15 cellular contexts compared by ENCODE assay signal in the genomic region with DNA sequence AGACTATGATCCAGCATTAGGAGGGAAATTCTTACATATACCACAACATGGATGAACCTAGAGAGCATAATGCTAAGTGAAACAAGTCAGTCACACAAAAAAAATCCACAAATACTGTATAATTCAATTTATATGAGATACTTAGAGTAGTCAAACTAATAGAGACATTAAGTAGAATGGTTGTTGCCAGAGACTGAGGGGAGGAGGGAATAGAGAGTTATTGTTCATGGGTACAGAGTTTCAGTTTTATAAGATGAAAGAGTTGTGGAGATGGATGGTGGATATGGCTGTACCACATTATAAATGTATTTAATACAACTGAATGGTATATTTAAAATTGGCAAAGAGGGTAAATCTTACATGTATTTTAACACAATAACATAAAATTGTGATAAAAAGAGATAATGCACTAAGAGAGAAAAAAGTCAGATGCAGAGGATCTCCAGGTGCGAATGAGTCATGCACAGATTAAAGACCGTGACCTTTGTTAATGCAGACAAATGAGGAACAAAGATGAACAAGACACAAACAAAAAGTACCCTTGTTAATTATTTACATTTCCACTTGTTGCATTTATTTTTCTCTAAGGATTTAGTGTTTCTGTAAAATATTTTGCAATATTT.
DNase-seq lines count a peak whose midpoint lies in the region; ATAC-seq and TF ChIP-seq lines count a peak whose summit lies in the region.
"Had no signal": no experiment of that assay in that cellular context is flagged by ENCODE, and none has a peak within 500 bp of the region (broad histone marks: within the 10 kb centered on the region; RNA-seq: fewer than 3 reads in every experiment).

No MANE protein-coding gene starts in this region.

- no peak overlapping the region for H3K4me3 ChIP-seq in DOHH2 (ENCODE audit: low read length)
- no peak overlapping the region for H3K4me3 ChIP-seq in lower lobe of right lung
- H3K4me3 ChIP-seq: A549, adrenal gland, thyroid gland had no signal

- peak; percentile 81 for ATAC-seq in GM19328 (IDR thresholded peaks at IDR 0.05; ENCODE audit: unreplicated experiment)
- peak; percentile 80 for ATAC-seq in HG02588 (IDR thresholded peaks at IDR 0.05; ENCODE audit: unreplicated experiment)
- ATAC-seq in HG03175 (IDR thresholded peaks at IDR 0.05; ENCODE audit: unreplicated experiment) = peak; percentile 95
- no peak for ATAC-seq in lower lobe of right lung
- ATAC-seq: A549; natural killer cell treated with Interleukin-12 subunit alpha and Interleukin-12 subunit beta and Interleukin-15 and Interleukin-18, amount 100 ng/mL, for 72 hours had no signal

- H3K79me2 ChIP-seq in DOHH2 (ENCODE audit: control insufficient read depth, low read length) = no peaks in the 10 kb centered on the region

- no peak for DNase-seq in medulla oblongata (ENCODE audit: extremely low spot score)
- no peak for DNase-seq in lower lobe of right lung
- DNase-seq in erythroblast (lab: John Stamatoyannopoulos, UW) = no peak
- DNase-seq in activated CD4-positive, alpha-beta T cell treated with anti-CD3 and anti-CD28 coated beads, Interleukin-2, amount 50 U/mL, for 1 hour = no peak
- DNase-seq: activated CD8-positive, alpha-beta memory T cell treated with anti-CD3 and anti-CD28 coated beads, Interleukin-2, amount 50 U/mL, for 4 hours; adrenal gland; Calu3; MM.1S; thyroid gland had no signal

- H3F3A ChIP-seq in DOHH2 (ENCODE audit: control insufficient read depth, insufficient read depth) = no peaks in the 10 kb centered on the region

- 0 out of 2 replicates have a peak overlapping the region, but pooled peaks have one; percentile 5 for H3K27ac ChIP-seq in DOHH2 (ENCODE audit: low read depth, low read length)
- no peak overlapping the region for H3K27ac ChIP-seq in lower lobe of right lung
- H3K27ac ChIP-seq: A549, adrenal gland, thyroid gland had no signal

- intact Hi-C loops in lower lobe of right lung (cut with DNase I) = no loop called here

- TF ChIP-seq CTCF in DOHH2 (IDR thresholded peaks at IDR 0.05; ENCODE audit: low read depth, low read length, poor library complexity, severe bottlenecking) (no peak), lower lobe of right lung (IDR thresholded peaks at IDR 0.05) (no peak)

- no peaks in the 10 kb centered on the region for H3K36me3 ChIP-seq in DOHH2 (ENCODE audit: control insufficient read depth, low read length)
- H3K36me3 ChIP-seq in lower lobe of right lung = no peaks in the 10 kb centered on the region
- H3K36me3 ChIP-seq: adrenal gland, thyroid gland had no signal

- no peaks in the 10 kb centered on the region; the same call in 1 of the 2 replicates for H3K9me3 ChIP-seq in DOHH2 (ENCODE audit: control insufficient read depth, insufficient read depth, low read length)
- no peaks in the 10 kb centered on the region for H3K9me3 ChIP-seq in lower lobe of right lung
- H3K9me3 ChIP-seq: A549, adrenal gland, thyroid gland had no signal

- TF ChIP-seq POLR2A in erythroblast (IDR thresholded peaks at IDR 0.05; ENCODE audit: low read length) = no peak

- no peaks in the 10 kb centered on the region for H3K9me2 ChIP-seq in DOHH2 (replicated peaks; ENCODE audit: control insufficient read depth, low read length)

- H3K27me3 ChIP-seq in DOHH2 (ENCODE audit: control insufficient read depth, low read length) = no peaks in the 10 kb centered on the region
- H3K27me3 ChIP-seq in lower lobe of right lung (ENCODE audit: low read depth) = no peaks in the 10 kb centered on the region
- H3K27me3 ChIP-seq: adrenal gland, thyroid gland had no signal

- H3K4me1 ChIP-seq in DOHH2 (ENCODE audit: control insufficient read depth, low read length) (no peaks in the 10 kb centered on the region), lower lobe of right lung (no peaks in the 10 kb centered on the region)
- H3K4me1 ChIP-seq: A549, adrenal gland, thyroid gland had no signal

- H4K20me1 ChIP-seq in DOHH2 (ENCODE audit: control insufficient read depth, insufficient read depth, low read depth, low read length) = no peaks in the 10 kb centered on the region

- no peak overlapping the region for H3K4me2 ChIP-seq in DOHH2 (ENCODE audit: low read length)
- H3K4me2 ChIP-seq: A549 had no signal

Comparison
In these comparisons a context has a peak if more than half of its experiments do, and no peak if none do; other contexts are left out.
1. ATAC-seq: peak in GM19328 (single experiment), HG02588 (single experiment) and HG03175 (single experiment); none in lower lobe of right lung (0 of 2).